1 cellular context compared by ENCODE assay signal in the genomic region with DNA sequence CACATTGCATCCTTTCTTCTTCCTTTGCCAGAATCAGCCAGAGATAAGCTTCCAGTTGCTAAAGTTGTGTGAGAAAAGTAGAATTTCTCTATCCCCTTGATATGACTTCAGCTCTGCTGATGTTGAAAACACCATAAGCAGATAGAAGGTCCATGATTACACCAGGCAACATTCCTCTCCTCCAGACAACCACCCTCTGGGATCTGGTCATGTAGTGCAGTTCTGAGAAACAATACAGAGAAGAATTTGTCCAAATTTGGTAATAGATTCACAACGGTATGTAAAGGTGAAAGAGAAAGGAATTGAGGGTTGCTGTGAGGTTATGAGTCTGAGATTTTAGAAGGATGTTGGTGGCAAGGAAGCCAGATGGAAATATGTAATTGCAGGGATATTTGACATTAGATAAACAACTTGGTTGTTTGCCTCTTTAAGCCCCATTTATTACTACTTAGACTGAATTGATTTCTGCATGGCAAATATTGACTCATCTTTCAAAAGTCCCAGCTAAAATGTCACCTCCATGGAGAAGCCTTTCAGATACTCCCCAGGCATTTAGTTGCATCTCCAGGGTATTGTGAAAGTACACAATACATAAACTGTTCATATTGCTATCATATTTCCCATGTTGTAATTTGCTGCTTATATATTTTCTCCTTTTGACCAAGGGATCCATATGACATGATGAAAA.
TF ChIP-seq lines count a peak whose summit lies in the region.

No MANE protein-coding gene starts in this region.

TF ChIP-seq in HepG2, 621 proteins besides CTCF, POLR2A, EP300 and RAD21 (continued from another document):
- TF ChIP-seq, protein P1, sequence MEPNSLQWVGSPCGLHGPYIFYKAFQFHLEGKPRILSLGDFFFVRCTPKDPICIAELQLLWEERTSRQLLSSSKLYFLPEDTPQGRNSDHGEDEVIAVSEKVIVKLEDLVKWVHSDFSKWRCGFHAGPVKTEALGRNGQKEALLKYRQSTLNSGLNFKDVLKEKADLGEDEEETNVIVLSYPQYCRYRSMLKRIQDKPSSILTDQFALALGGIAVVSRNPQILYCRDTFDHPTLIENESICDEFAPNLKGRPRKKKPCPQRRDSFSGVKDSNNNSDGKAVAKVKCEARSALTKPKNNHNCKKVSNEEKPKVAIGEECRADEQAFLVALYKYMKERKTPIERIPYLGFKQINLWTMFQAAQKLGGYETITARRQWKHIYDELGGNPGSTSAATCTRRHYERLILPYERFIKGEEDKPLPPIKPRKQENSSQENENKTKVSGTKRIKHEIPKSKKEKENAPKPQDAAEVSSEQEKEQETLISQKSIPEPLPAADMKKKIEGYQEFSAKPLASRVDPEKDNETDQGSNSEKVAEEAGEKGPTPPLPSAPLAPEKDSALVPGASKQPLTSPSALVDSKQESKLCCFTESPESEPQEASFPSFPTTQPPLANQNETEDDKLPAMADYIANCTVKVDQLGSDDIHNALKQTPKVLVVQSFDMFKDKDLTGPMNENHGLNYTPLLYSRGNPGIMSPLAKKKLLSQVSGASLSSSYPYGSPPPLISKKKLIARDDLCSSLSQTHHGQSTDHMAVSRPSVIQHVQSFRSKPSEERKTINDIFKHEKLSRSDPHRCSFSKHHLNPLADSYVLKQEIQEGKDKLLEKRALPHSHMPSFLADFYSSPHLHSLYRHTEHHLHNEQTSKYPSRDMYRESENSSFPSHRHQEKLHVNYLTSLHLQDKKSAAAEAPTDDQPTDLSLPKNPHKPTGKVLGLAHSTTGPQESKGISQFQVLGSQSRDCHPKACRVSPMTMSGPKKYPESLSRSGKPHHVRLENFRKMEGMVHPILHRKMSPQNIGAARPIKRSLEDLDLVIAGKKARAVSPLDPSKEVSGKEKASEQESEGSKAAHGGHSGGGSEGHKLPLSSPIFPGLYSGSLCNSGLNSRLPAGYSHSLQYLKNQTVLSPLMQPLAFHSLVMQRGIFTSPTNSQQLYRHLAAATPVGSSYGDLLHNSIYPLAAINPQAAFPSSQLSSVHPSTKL (CRISPR knock-in tag; IDR thresholded peaks at IDR 0.05), result peak; percentile 37; the same call in 1 of the 2 replicates
- no peak for TF ChIP-seq TCF12 (IDR thresholded peaks at IDR 0.05)
- no peak for TF ChIP-seq TCF12 (CRISPR knock-in tag; IDR thresholded peaks at IDR 0.05)
- TF ChIP-seq, protein P2, sequence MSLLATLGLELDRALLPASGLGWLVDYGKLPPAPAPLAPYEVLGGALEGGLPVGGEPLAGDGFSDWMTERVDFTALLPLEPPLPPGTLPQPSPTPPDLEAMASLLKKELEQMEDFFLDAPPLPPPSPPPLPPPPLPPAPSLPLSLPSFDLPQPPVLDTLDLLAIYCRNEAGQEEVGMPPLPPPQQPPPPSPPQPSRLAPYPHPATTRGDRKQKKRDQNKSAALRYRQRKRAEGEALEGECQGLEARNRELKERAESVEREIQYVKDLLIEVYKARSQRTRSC (CRISPR knock-in tag; IDR thresholded peaks at IDR 0.05; ENCODE audit: low read depth), result no peak
- TF ChIP-seq KAT7 (CRISPR knock-in tag; IDR thresholded peaks at IDR 0.05; ENCODE audit: borderline replicate concordance), result no peak
- TF ChIP-seq, protein P3, sequence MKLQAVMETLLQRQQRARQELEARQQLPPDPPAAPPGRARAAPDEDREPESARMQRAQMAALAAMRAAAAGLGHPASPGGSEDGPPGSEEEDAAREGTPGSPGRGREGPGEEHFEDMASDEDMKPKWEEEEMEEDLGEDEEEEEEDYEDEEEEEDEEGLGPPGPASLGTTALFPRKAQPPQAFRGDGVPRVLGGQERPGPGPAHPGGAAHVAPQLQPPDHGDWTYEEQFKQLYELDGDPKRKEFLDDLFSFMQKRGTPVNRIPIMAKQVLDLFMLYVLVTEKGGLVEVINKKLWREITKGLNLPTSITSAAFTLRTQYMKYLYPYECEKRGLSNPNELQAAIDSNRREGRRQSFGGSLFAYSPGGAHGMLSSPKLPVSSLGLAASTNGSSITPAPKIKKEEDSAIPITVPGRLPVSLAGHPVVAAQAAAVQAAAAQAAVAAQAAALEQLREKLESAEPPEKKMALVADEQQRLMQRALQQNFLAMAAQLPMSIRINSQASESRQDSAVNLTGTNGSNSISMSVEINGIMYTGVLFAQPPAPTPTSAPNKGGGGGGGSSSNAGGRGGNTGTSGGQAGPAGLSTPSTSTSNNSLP (IDR thresholded peaks at IDR 0.05; ENCODE audit: low read depth, low read length), result peak; percentile 39; the same call in 1 of the 2 replicates
- TF ChIP-seq ONECUT2 (CRISPR knock-in tag; IDR thresholded peaks at IDR 0.05), result peak; percentile 62
- TF ChIP-seq, protein P4, sequence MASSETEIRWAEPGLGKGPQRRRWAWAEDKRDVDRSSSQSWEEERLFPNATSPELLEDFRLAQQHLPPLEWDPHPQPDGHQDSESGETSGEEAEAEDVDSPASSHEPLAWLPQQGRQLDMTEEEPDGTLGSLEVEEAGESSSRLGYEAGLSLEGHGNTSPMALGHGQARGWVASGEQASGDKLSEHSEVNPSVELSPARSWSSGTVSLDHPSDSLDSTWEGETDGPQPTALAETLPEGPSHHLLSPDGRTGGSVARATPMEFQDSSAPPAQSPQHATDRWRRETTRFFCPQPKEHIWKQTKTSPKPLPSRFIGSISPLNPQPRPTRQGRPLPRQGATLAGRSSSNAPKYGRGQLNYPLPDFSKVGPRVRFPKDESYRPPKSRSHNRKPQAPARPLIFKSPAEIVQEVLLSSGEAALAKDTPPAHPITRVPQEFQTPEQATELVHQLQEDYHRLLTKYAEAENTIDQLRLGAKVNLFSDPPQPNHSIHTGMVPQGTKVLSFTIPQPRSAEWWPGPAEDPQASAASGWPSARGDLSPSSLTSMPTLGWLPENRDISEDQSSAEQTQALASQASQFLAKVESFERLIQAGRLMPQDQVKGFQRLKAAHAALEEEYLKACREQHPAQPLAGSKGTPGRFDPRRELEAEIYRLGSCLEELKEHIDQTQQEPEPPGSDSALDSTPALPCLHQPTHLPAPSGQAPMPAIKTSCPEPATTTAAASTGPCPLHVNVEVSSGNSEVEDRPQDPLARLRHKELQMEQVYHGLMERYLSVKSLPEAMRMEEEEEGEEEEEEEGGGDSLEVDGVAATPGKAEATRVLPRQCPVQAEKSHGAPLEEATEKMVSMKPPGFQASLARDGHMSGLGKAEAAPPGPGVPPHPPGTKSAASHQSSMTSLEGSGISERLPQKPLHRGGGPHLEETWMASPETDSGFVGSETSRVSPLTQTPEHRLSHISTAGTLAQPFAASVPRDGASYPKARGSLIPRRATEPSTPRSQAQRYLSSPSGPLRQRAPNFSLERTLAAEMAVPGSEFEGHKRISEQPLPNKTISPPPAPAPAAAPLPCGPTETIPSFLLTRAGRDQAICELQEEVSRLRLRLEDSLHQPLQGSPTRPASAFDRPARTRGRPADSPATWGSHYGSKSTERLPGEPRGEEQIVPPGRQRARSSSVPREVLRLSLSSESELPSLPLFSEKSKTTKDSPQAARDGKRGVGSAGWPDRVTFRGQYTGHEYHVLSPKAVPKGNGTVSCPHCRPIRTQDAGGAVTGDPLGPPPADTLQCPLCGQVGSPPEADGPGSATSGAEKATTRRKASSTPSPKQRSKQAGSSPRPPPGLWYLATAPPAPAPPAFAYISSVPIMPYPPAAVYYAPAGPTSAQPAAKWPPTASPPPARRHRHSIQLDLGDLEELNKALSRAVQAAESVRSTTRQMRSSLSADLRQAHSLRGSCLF (CRISPR knock-in tag; IDR thresholded peaks at IDR 0.05; ENCODE audit: borderline replicate concordance), result no peak
- TF ChIP-seq, protein P5, sequence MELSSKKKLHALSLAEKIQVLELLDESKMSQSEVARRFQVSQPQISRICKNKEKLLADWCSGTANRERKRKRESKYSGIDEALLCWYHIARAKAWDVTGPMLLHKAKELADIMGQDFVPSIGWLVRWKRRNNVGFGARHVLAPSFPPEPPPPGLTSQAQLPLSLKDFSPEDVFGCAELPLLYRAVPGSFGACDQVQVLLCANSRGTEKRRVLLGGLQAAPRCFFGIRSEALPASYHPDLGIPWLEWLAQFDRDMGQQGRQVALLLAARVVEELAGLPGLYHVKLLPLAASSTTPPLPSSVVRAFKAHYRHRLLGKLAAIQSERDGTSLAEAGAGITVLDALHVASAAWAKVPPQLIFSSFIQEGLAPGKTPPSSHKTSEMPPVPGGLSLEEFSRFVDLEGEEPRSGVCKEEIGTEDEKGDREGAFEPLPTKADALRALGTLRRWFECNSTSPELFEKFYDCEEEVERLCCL (CRISPR knock-in tag; IDR thresholded peaks at IDR 0.05; ENCODE audit: borderline replicate concordance), result no peak
- no peak for TF ChIP-seq ZNF619 (CRISPR knock-in tag; IDR thresholded peaks at IDR 0.05)
